11 cellular contexts compared by ENCODE assay signal in the genomic region with DNA sequence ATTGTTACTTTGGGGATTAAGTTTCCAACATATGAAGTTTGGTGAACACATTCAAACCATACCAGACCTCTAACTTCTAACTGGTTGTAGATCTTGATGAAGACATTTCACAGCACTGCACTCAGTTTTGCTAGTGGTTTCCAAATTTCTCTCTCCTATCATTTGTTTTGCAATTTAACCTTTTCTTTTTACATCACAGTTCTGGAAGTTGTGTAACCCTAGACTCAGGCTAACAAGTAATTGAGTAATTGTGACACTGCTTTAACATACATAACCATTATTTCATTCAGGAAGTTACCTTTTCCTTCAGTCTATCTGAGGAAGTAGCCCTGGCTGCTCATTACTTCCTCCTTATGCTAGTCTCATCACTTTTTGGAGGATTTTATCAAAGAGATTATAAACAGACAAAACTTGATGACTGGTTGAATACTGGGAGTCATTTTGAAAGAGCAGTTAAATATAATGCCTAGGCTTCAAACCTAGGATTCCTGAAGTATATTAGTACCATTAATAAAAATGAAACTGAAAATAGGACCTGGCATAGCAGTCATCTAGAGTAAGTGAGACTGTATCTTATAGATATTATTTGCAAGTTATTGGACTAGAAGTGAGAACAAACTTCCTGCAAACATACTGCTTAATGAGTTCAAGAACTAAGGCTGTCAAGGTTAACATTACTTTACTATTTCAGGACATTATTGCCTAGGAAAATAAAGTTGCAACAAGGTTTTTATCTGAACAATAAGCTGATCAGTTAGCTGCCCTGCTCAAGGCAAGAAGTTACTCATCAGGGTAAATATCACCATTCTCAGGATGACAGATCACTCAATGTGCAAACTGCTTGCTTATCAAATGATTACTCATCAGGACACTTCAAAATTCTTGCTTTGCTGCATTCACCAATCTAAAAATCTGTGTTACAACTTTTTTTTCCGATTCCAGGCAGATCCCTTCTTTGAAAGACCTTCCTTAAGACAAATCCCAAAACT. TPM values are rescaled to one million over a fixed set of nuclear protein-coding genes. Genes with fewer than 3 reads are reported as not detected.
DNase-seq lines count a peak whose midpoint lies in the region; ATAC-seq lines count a peak whose summit lies in the region.
"Had no signal": no experiment of that assay in that cellular context is flagged by ENCODE, and none has a peak within 500 bp of the region (broad histone marks: within the 10 kb centered on the region; RNA-seq: fewer than 3 reads in every experiment).

No MANE protein-coding gene starts in this region.

- H3K36me3 Mint-ChIP-seq in effector memory CD8-positive, alpha-beta T cell (ENCODE audit: insufficient read depth): no peaks in the 10 kb centered on the region

- H3K27ac Mint-ChIP-seq in effector memory CD8-positive, alpha-beta T cell: peak overlapping the region; percentile 59 to 93
- H3K27ac Mint-ChIP-seq: progenitor cell of endocrine pancreas had no signal

- H3K4me1 Mint-ChIP-seq in effector memory CD8-positive, alpha-beta T cell (ENCODE audit: low read depth in 2 of 2): peaks cover 12 to 13% of the 10 kb centered on the region in 2 donors

- ATAC-seq in GM18511 (IDR thresholded peaks at IDR 0.05; ENCODE audit: unreplicated experiment) (peak; percentile 60), GM21825 (IDR thresholded peaks at IDR 0.05; ENCODE audit: unreplicated experiment) (peak; percentile 49)
- ATAC-seq in effector memory CD8-positive, alpha-beta T cell (replicated peaks): no peak
- ATAC-seq: heart right ventricle had no signal

- no peaks in the 10 kb centered on the region for H3K27me3 Mint-ChIP-seq in effector memory CD8-positive, alpha-beta T cell

- H3K9me3 Mint-ChIP-seq in effector memory CD8-positive, alpha-beta T cell: no peaks in the 10 kb centered on the region

- DNase-seq in HT1080 (ENCODE audit: low read depth) (peak; percentile 28), T-helper 9 cell (no peak), D341Med (ENCODE audit: low spot score) (no peak), NCI-H82 (lab: John Stamatoyannopoulos, UW) (no peak), NAMALWA (ENCODE audit: low spot score) (no peak)
- DNase-seq in effector memory CD8-positive, alpha-beta T cell: no peak
- DNase-seq: heart right ventricle; stimulated activated naive CD4-positive, alpha-beta T cell treated with Interleukin-2 at 50 U/mL for 16 hours had no signal

- H3K4me3 Mint-ChIP-seq in effector memory CD8-positive, alpha-beta T cell: peak overlapping the region; percentile 47 to 77

RNA-seq across cellular contexts. Expression of gene TEX13C, which starts 25.6 kb away (rescaled TPM):
- 0.14 TPM in 1 of 2 replicates, not detected in the other for total RNA-seq in HT1080 (2014; rRNA removed; shearing (Covaris generic))
- polyA plus RNA-seq in HT1080 (2015; cell fraction: cytosol; rRNA removed): not detected in 2 replicates
- polyA plus RNA-seq in HT1080 (2015; cell fraction: nucleus; rRNA removed): 0.04 and 0.15 TPM in 2 replicates
- total RNA-seq: heart right ventricle, progenitor cell of endocrine pancreas had no signal
- polyA plus RNA-seq: heart right ventricle had no signal
